In the genomic region with DNA sequence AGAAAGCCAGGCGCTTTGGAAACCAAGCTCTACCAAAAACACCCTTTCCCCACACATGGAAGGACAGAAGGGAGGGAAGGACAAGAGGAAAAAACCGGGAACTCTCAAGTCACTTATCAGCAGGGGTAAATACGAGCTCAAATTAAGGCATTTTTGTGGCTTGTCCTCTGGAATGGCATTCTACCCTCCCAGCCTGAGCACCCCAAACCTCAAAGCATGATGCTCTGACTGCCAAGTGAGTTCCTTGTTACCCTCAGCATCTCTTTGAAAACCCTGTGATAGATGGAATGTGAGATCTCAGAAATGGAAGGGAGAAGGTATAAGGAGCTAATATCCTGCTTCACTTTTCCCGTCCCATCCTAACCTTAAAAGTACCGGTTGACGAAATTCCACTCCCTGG, we compare ENCODE assay signal across 23 cellular contexts. TPM values are rescaled to one million over a fixed set of nuclear protein-coding genes. Genes with fewer than 3 reads are reported as not detected.
"Had no signal": no experiment of that assay in that cellular context is flagged by ENCODE, and none has a peak within 500 bp of the region (broad histone marks: within the 10 kb centered on the region; RNA-seq: fewer than 3 reads in every experiment).

No MANE protein-coding gene starts in this region.

- H3K9me3 Mint-ChIP-seq: memory B cell; naive thymus-derived CD8-positive, alpha-beta T cell; T-helper 1 cell treated with Interleukin-12 subunit alpha and Interleukin-12 subunit beta and Interleukin-4 antibody, amounts not matched to agents 30 μg/mL and 1 μg/mL, for 36 hours had no signal

- DNase-seq: activated CD4-positive, alpha-beta T cell treated with anti-CD3 and anti-CD28 coated beads for 4 hours; activated CD4-positive, alpha-beta T cell treated with anti-CD3 and anti-CD28 coated beads, Interleukin-2, amount 50 U/mL, for 4 hours; activated gamma-delta T cell; activated naive CD4-positive, alpha-beta T cell treated with anti-CD3 and anti-CD28 coated beads, Interleukin-2, amount 50 U/mL, for 16 hours; amniotic stem cell; body of pancreas; dorsolateral prefrontal cortex; effector memory CD4-positive, alpha-beta T cell; foreskin fibroblast; heart left ventricle; hypothalamus; midbrain; naive thymus-derived CD8-positive, alpha-beta T cell; posterior cingulate gyrus; right cardiac atrium; stimulated activated CD4-positive, alpha-beta T cell treated with anti-CD3 and anti-CD28 coated beads, Interleukin-2, amount 100 ng/mL, for 48 hours; stimulated activated naive CD4-positive, alpha-beta T cell treated with Interleukin-2 at 50 U/mL for 16 hours; SW 1271; T-helper 9 cell had no signal

- H3K4me3 Mint-ChIP-seq: memory B cell; naive thymus-derived CD8-positive, alpha-beta T cell; T-helper 1 cell treated with Interleukin-12 subunit alpha and Interleukin-12 subunit beta and Interleukin-4 antibody, amounts not matched to agents 30 μg/mL and 1 μg/mL, for 36 hours had no signal

- ATAC-seq: body of pancreas; heart left ventricle; naive thymus-derived CD8-positive, alpha-beta T cell; right cardiac atrium had no signal

- H3K27me3 Mint-ChIP-seq: memory B cell; naive thymus-derived CD8-positive, alpha-beta T cell had no signal

- H3K4me1 Mint-ChIP-seq: memory B cell had no signal

- H3K27ac Mint-ChIP-seq: memory B cell; T-helper 1 cell treated with Interleukin-12 subunit alpha and Interleukin-12 subunit beta and Interleukin-4 antibody, amounts not matched to agents 30 μg/mL and 1 μg/mL, for 36 hours had no signal

RNA-seq across cellular contexts. Expression of gene CSPG5, which starts 8.1 kb away (rescaled TPM):
- total RNA-seq: ureter had no signal
- polyA plus RNA-seq: fibroblast of lung had no signal
